Comparison of ENCODE assay signal across 8 cellular contexts in genomic region chr11:128830836-128831780, GRCh38.
DNase-seq lines count a peak whose midpoint lies in the region; ATAC-seq and TF ChIP-seq lines count a peak whose summit lies in the region.

No MANE protein-coding gene starts in this region.

- peak; percentile 38 for ATAC-seq in GM18520 (IDR thresholded peaks at IDR 0.05; ENCODE audit: unreplicated experiment)
- ATAC-seq in HG03060 (IDR thresholded peaks at IDR 0.05; ENCODE audit: low read depth, unreplicated experiment) = peak; percentile 61

- H3K27ac ChIP-seq in VCaP = no peak overlapping the region

- peak; percentile 92 for TF ChIP-seq CTCF in VCaP (conservative IDR thresholded peaks at IDR 0.05)

- DNase-seq in AG08396 (ENCODE audit: low spot score) = peak; percentile 74
- DNase-seq in NCI-H2107 (lab: John Stamatoyannopoulos, UW) = peak; percentile 42
- DNase-seq in T47D (ENCODE audit: low read depth in 1 of 2, low spot score in 1 of 2) = peak; percentile 64 to 92
- DNase-seq in islet precursor cell = peak; percentile 87
- peak; percentile 79 to 91 (median 83) for DNase-seq in stimulated activated CD4-positive, alpha-beta T cell treated with anti-CD3 and anti-CD28 coated beads, Interleukin-1b, Interleukin-23, amount 100 ng/mL, for 24 hours (ENCODE audit: low read depth in 4 of 4, low spot score in 1 of 4)

- in situ Hi-C loops in T47D (cut with HindIII; ENCODE audit: low pct_unique_long_range_greater_than_20kb, low sequenced_read_pairs) = no loop called here
